In genomic region chr15:71571641-71572040, GRCh38 we compare ENCODE assay signal across 29 cellular contexts.
"Had no signal": no experiment of that assay in that cellular context is flagged by ENCODE, and none has a peak within 500 bp of the region (broad histone marks: within the 10 kb centered on the region; RNA-seq: fewer than 3 reads in every experiment).

No MANE protein-coding gene starts in this region.

- H3K36me3 ChIP-seq: ascending aorta, cardiac muscle cell, colonic mucosa, left lung, lower lobe of right lung, neutrophil, thoracic aorta had no signal

- H3K9me3 ChIP-seq: ascending aorta, colonic mucosa, left lung, lower lobe of right lung, neutrophil, thoracic aorta had no signal

- H3K27ac Mint-ChIP-seq: activated CD4-positive, alpha-beta memory T cell treated with anti-CD3 and anti-CD28 coated beads, Interleukin-2, amount 10 ng/mL, durations not matched to agents 7 days and 5 days; activated CD4-positive, alpha-beta T cell treated with anti-CD3 and anti-CD28 coated beads, Interleukin-2, amount 10 ng/mL, durations not matched to agents 24 days and 14 days; activated naive CD4-positive, alpha-beta T cell treated with anti-CD3 and anti-CD28 coated beads, Interleukin-2, amount 10 ng/mL, durations not matched to agents 7 days and 5 days; activated naive CD8-positive, alpha-beta T cell treated with anti-CD3 and anti-CD28 coated beads, Interleukin-2, amount 10 ng/mL, durations not matched to agents 7 days and 5 days; activated T-cell treated with anti-CD3 and anti-CD28 coated beads, Interleukin-2, amount 50 U/mL, for 24 hours; brain; nephron progenitor cell; progenitor cell of endocrine pancreas had no signal

- ATAC-seq: mucosa of descending colon; stimulated activated naive CD8-positive, alpha-beta T cell treated with anti-CD3 and anti-CD28 coated beads, Interleukin-15, Interleukin-2, amounts not matched to agents 100 U/mL and 50 U/mL, for 24 hours had no signal

- H3K4me1 ChIP-seq: colonic mucosa had no signal

- H3K4me3 Mint-ChIP-seq: activated CD4-positive, alpha-beta memory T cell treated with anti-CD3 and anti-CD28 coated beads, Interleukin-2, amount 10 ng/mL, durations not matched to agents 7 days and 5 days; activated CD4-positive, alpha-beta T cell treated with anti-CD3 and anti-CD28 coated beads, Interleukin-2, amount 10 ng/mL, durations not matched to agents 24 days and 14 days; activated naive CD4-positive, alpha-beta T cell treated with anti-CD3 and anti-CD28 coated beads, Interleukin-2, amount 10 ng/mL, durations not matched to agents 7 days and 5 days; activated naive CD8-positive, alpha-beta T cell treated with anti-CD3 and anti-CD28 coated beads, Interleukin-2, amount 10 ng/mL, durations not matched to agents 7 days and 5 days; activated T-cell treated with anti-CD3 and anti-CD28 coated beads, Interleukin-2, amount 50 U/mL, for 24 hours; brain; nephron progenitor cell had no signal

- H3K27ac ChIP-seq: ascending aorta, cardiac muscle cell, colonic mucosa, foreskin keratinocyte, lower lobe of right lung, neutrophil, thoracic aorta had no signal

- H3K4me1 Mint-ChIP-seq: activated CD4-positive, alpha-beta memory T cell treated with anti-CD3 and anti-CD28 coated beads, Interleukin-2, amount 10 ng/mL, durations not matched to agents 7 days and 5 days; activated CD4-positive, alpha-beta T cell treated with anti-CD3 and anti-CD28 coated beads, Interleukin-2, amount 10 ng/mL, durations not matched to agents 24 days and 14 days; activated naive CD4-positive, alpha-beta T cell treated with anti-CD3 and anti-CD28 coated beads, Interleukin-2, amount 10 ng/mL, durations not matched to agents 7 days and 5 days; activated naive CD8-positive, alpha-beta T cell treated with anti-CD3 and anti-CD28 coated beads, Interleukin-2, amount 10 ng/mL, durations not matched to agents 7 days and 5 days had no signal

- H3K27me3 ChIP-seq: ascending aorta, colonic mucosa, foreskin keratinocyte, left lung had no signal

- H3K4me3 ChIP-seq: ascending aorta, cardiac muscle cell, colonic mucosa, left lung, lower lobe of right lung, mucosa of descending colon, skin epidermis, thoracic aorta had no signal

- DNase-seq: activated CD4-positive, alpha-beta memory T cell treated with anti-CD3 and anti-CD28 coated beads, Interleukin-2, amount 10 ng/mL, durations not matched to agents 7 days and 5 days; activated CD4-positive, alpha-beta T cell treated with anti-CD3 and anti-CD28 coated beads, Interleukin-2, amount 10 ng/mL, durations not matched to agents 24 days and 14 days; activated CD4-positive, CD25-positive, alpha-beta regulatory T cell treated with anti-CD3 and anti-CD28 coated beads, Interleukin-2, amount 50 U/mL, for 72 hours; activated CD8-positive, alpha-beta memory T cell treated with anti-CD3 and anti-CD28 coated beads, Interleukin-2, amount 50 U/mL, for 48 hours; activated gamma-delta T cell; activated naive CD4-positive, alpha-beta T cell treated with anti-CD3 and anti-CD28 coated beads, Interleukin-2, amount 10 ng/mL, durations not matched to agents 7 days and 5 days; activated naive CD8-positive, alpha-beta T cell treated with anti-CD3 and anti-CD28 coated beads, Interleukin-2, amount 10 ng/mL, durations not matched to agents 7 days and 5 days; activated T-cell treated with anti-CD3 and anti-CD28 coated beads, Interleukin-2, amount 50 U/mL, for 24 hours; cerebellar nuclear complex; colonic mucosa; effector memory CD4-positive, alpha-beta T cell; erythroblast; foreskin keratinocyte; lower lobe of right lung; mesendoderm; mucosa of descending colon; nephron progenitor cell; stimulated activated CD4-positive, alpha-beta T cell treated with anti-CD3 and anti-CD28 coated beads, Interleukin-12 subunit alpha, Interleukin-12 subunit beta, amount 100 ng/mL, for 4 hours; stimulated activated CD4-positive, alpha-beta T cell treated with anti-CD3 and anti-CD28 coated beads, Interleukin-4, amount 100 ng/mL, for 1 hour; stimulated activated naive CD8-positive, alpha-beta T cell treated with anti-CD3 and anti-CD28 coated beads, Interleukin-15, Interleukin-2, amounts not matched to agents 100 U/mL and 50 U/mL, for 24 hours; trophoblast cell had no signal

- H3K36me3 Mint-ChIP-seq: activated naive CD4-positive, alpha-beta T cell treated with anti-CD3 and anti-CD28 coated beads, Interleukin-2, amount 10 ng/mL, durations not matched to agents 7 days and 5 days; activated naive CD8-positive, alpha-beta T cell treated with anti-CD3 and anti-CD28 coated beads, Interleukin-2, amount 10 ng/mL, durations not matched to agents 7 days and 5 days had no signal

- H3K9me3 Mint-ChIP-seq: activated CD4-positive, alpha-beta memory T cell treated with anti-CD3 and anti-CD28 coated beads, Interleukin-2, amount 10 ng/mL, durations not matched to agents 7 days and 5 days; activated CD4-positive, alpha-beta T cell treated with anti-CD3 and anti-CD28 coated beads, Interleukin-2, amount 10 ng/mL, durations not matched to agents 24 days and 14 days; activated naive CD4-positive, alpha-beta T cell treated with anti-CD3 and anti-CD28 coated beads, Interleukin-2, amount 10 ng/mL, durations not matched to agents 7 days and 5 days; activated naive CD8-positive, alpha-beta T cell treated with anti-CD3 and anti-CD28 coated beads, Interleukin-2, amount 10 ng/mL, durations not matched to agents 7 days and 5 days; activated T-cell treated with anti-CD3 and anti-CD28 coated beads, Interleukin-2, amount 50 U/mL, for 24 hours had no signal

- H3K27me3 Mint-ChIP-seq: brain had no signal
